Comparison of ENCODE assay signal across 23 cellular contexts in genomic region chr6:112019619-112020018, GRCh38. TPM values are rescaled to one million over a fixed set of nuclear protein-coding genes. Genes with fewer than 3 reads are reported as not detected.
DNase-seq lines count a peak whose midpoint lies in the region; ATAC-seq and TF ChIP-seq lines count a peak whose summit lies in the region.
"Had no signal": no experiment of that assay in that cellular context is flagged by ENCODE, and none has a peak within 500 bp of the region (broad histone marks: within the 10 kb centered on the region; RNA-seq: fewer than 3 reads in every experiment).

No MANE protein-coding gene starts in this region.

- H3K9ac ChIP-seq in mesenchymal stem cell (ENCODE audit: low read length) = peak overlapping the region; percentile 33

- no peak overlapping the region for H3K4me3 ChIP-seq in mesenchymal stem cell (ENCODE audit: insufficient read depth in 1 of 2, low read depth in 1 of 2, low read length in 2 of 2)
- H3K4me3 ChIP-seq in thoracic aorta = no peak overlapping the region
- H3K4me3 ChIP-seq: A549, transverse colon had no signal

- H4K8ac ChIP-seq in mesenchymal stem cell (ENCODE audit: low read length) = no peak overlapping the region

- no peak overlapping the region for H2AK5ac ChIP-seq in mesenchymal stem cell (ENCODE audit: low read length, severe bottlenecking)

- H2BK5ac ChIP-seq in mesenchymal stem cell (ENCODE audit: low read depth, low read length, poor library complexity, severe bottlenecking) = no peak overlapping the region

- H3K23ac ChIP-seq in mesenchymal stem cell (ENCODE audit: low read length in 2 of 2) = no peak overlapping the region

- H3K14ac ChIP-seq in mesenchymal stem cell (ENCODE audit: low read length in 2 of 2) = no peak overlapping the region

- WGBS in mesenchymal stem cell = 91% methylated on average over 1 of the region's 1 CpG

- peaks cover 10% of the 10 kb centered on the region for H3K9me3 Mint-ChIP-seq in activated T-cell treated with anti-CD3 and anti-CD28 coated beads, Interleukin-2, amount 50 U/mL, for 4 hours

- TF ChIP-seq CTCF in thoracic aorta (IDR thresholded peaks at IDR 0.05) = no peak

- no peak for ATAC-seq in activated T-cell treated with anti-CD3 and anti-CD28 coated beads, Interleukin-2, amount 50 U/mL, for 4 hours
- ATAC-seq in T-helper 17 cell (no peak), thoracic aorta (ENCODE audit: insufficient number of reproducible peaks, low FRiP score, low read depth) (no peak), esophagus mucosa (no peak), GM19023 (IDR thresholded peaks at IDR 0.05; ENCODE audit: unreplicated experiment) (no peak)
- ATAC-seq: A549; natural killer cell; stimulated activated memory B cell treated with anti-CD40 and anti-IgM and Interleukin-4, amounts not matched to agents 10 μg/mL and 1 μg/mL and 100 μg/mL, for 72 hours had no signal

- no peaks in the 10 kb centered on the region for H3K27me3 Mint-ChIP-seq in activated T-cell treated with anti-CD3 and anti-CD28 coated beads, Interleukin-2, amount 50 U/mL, for 4 hours (ENCODE audit: low read depth)
- H3K27me3 Mint-ChIP-seq in T-helper 17 cell = no peaks in the 10 kb centered on the region
- H3K27me3 Mint-ChIP-seq: activated naive CD8-positive, alpha-beta T cell treated with anti-CD3 and anti-CD28 coated beads, Interleukin-2, amount 10 ng/mL, durations not matched to agents 7 days and 5 days; stimulated activated memory B cell treated with anti-CD40 and anti-IgM and Interleukin-4, amounts not matched to agents 10 μg/mL and 1 μg/mL and 100 μg/mL, for 72 hours had no signal

- H3K27me3 ChIP-seq in mesenchymal stem cell (ENCODE audit: control insufficient read depth in 1 of 2, insufficient read depth in 1 of 2, low read length in 2 of 2) = no peaks in the 10 kb centered on the region
- H3K27me3 ChIP-seq in thoracic aorta (replicated peaks; ENCODE audit: insufficient read depth) = no peaks in the 10 kb centered on the region
- H3K27me3 ChIP-seq: transverse colon had no signal

- no peaks in the 10 kb centered on the region for H3K79me1 ChIP-seq in mesenchymal stem cell (replicated peaks; ENCODE audit: low read length, poor library complexity, severe bottlenecking)

- H3K4me1 Mint-ChIP-seq in activated T-cell treated with anti-CD3 and anti-CD28 coated beads, Interleukin-2, amount 50 U/mL, for 4 hours (ENCODE audit: low read depth) = peaks cover 61% of the 10 kb centered on the region
- peaks cover 22% of the 10 kb centered on the region for H3K4me1 Mint-ChIP-seq in T-helper 17 cell

- H2AFZ ChIP-seq in mesenchymal stem cell (ENCODE audit: low read depth, low read length) = no peak overlapping the region

- H3K36me3 Mint-ChIP-seq in activated T-cell treated with anti-CD3 and anti-CD28 coated beads, Interleukin-2, amount 50 U/mL, for 4 hours (ENCODE audit: insufficient read depth) = peaks cover 9% of the 10 kb centered on the region
- H3K36me3 Mint-ChIP-seq in T-helper 17 cell (ENCODE audit: low read depth) = peaks cover 2% of the 10 kb centered on the region
- H3K36me3 Mint-ChIP-seq: natural killer cell had no signal

- H3K36me3 ChIP-seq in mesenchymal stem cell (ENCODE audit: control insufficient read depth in 1 of 2, insufficient read depth in 2 of 2, low read depth in 1 of 2, low read length in 2 of 2) (no peaks in the 10 kb centered on the region), thoracic aorta (no peaks in the 10 kb centered on the region)
- H3K36me3 ChIP-seq: transverse colon had no signal

- no peak overlapping the region for H3K4me2 ChIP-seq in mesenchymal stem cell (ENCODE audit: low read length, poor library complexity, severe bottlenecking)
- H3K4me2 ChIP-seq: A549 had no signal

- H3K27ac Mint-ChIP-seq in T-helper 17 cell = peak overlapping the region; percentile 44
- H3K27ac Mint-ChIP-seq: activated naive CD8-positive, alpha-beta T cell treated with anti-CD3 and anti-CD28 coated beads, Interleukin-2, amount 10 ng/mL, durations not matched to agents 7 days and 5 days; mesothelial cell of epicardium; natural killer cell; stimulated activated memory B cell treated with anti-CD40 and anti-IgM and Interleukin-4, amounts not matched to agents 10 μg/mL and 1 μg/mL and 100 μg/mL, for 72 hours had no signal

- peak overlapping the region; percentile 30 for H3K4me3 Mint-ChIP-seq in activated T-cell treated with anti-CD3 and anti-CD28 coated beads, Interleukin-2, amount 50 U/mL, for 4 hours
- H3K4me3 Mint-ChIP-seq in T-helper 17 cell = no peak overlapping the region
- H3K4me3 Mint-ChIP-seq: activated naive CD8-positive, alpha-beta T cell treated with anti-CD3 and anti-CD28 coated beads, Interleukin-2, amount 10 ng/mL, durations not matched to agents 7 days and 5 days; mesothelial cell of epicardium; natural killer cell; stimulated activated memory B cell treated with anti-CD40 and anti-IgM and Interleukin-4, amounts not matched to agents 10 μg/mL and 1 μg/mL and 100 μg/mL, for 72 hours had no signal

- no peak for DNase-seq in activated T-cell treated with anti-CD3 and anti-CD28 coated beads, Interleukin-2, amount 50 U/mL, for 4 hours
- no peak for DNase-seq in activated T-cell treated with anti-CD3 and anti-CD28 coated beads for 4 hours
- no peak for DNase-seq in T-helper 17 cell
- no peak for DNase-seq in mesenchymal stem cell
- DNase-seq in thoracic aorta (ENCODE audit: low spot score) = no peak
- DNase-seq in activated CD4-positive, CD25-positive, alpha-beta regulatory T cell treated with anti-CD3 and anti-CD28 coated beads, Interleukin-2, amount 50 U/mL, for 72 hours = no peak
- DNase-seq: activated CD4-positive, alpha-beta T cell treated with anti-CD3 and anti-CD28 coated beads for 1 hour; activated naive CD8-positive, alpha-beta T cell treated with anti-CD3 and anti-CD28 coated beads, Interleukin-2, amount 10 ng/mL, durations not matched to agents 7 days and 5 days; Kasumi-1; natural killer cell; NCI-H1694 treated with DMSO at 0.1 percent for 48 hours; NCI-H748 treated with DMSO at 0.1 percent for 48 hours; small intestine; stimulated activated CD4-positive, alpha-beta T cell treated with anti-CD3 and anti-CD28 coated beads, Interleukin-2, amount 100 ng/mL, for 24 hours; transverse colon had no signal

- no peak overlapping the region for H3K4ac ChIP-seq in mesenchymal stem cell (ENCODE audit: low read depth in 1 of 2, low read length in 2 of 2)

- H3K4me1 ChIP-seq in mesenchymal stem cell (ENCODE audit: control insufficient read depth, insufficient read depth, low read depth, low read length) (no peaks in the 10 kb centered on the region), thoracic aorta (ENCODE audit: control insufficient read depth in 1 of 2, low read depth in 2 of 2) (peaks cover 14 to 44% of the 10 kb centered on the region in 2 donors)
- H3K4me1 ChIP-seq: A549 had no signal

- no peak overlapping the region for H4K91ac ChIP-seq in mesenchymal stem cell (ENCODE audit: low read length)

- H2BK15ac ChIP-seq in mesenchymal stem cell (ENCODE audit: low read depth, poor library complexity, severe bottlenecking) = no peak overlapping the region

- no peak overlapping the region for H2BK120ac ChIP-seq in mesenchymal stem cell (ENCODE audit: low read depth, low read length)

- peak overlapping the region; percentile 7 to 67 for H2BK12ac ChIP-seq in mesenchymal stem cell (ENCODE audit: low read length in 2 of 2)

- H3K9me3 ChIP-seq in T-helper 17 cell (ENCODE audit: control insufficient read depth, low read length, poor library complexity, severe bottlenecking) = no peaks in the 10 kb centered on the region
- H3K9me3 ChIP-seq in mesenchymal stem cell (ENCODE audit: control insufficient read depth, low read length) = peaks cover 5% of the 10 kb centered on the region
- H3K9me3 ChIP-seq in thoracic aorta = no peaks in the 10 kb centered on the region
- H3K9me3 ChIP-seq: A549, transverse colon had no signal

- H3K18ac ChIP-seq in mesenchymal stem cell (ENCODE audit: low read depth in 1 of 2, low read length in 2 of 2) = no peak overlapping the region

- no peak overlapping the region for H3K27ac ChIP-seq in mesenchymal stem cell (ENCODE audit: low read length, poor library complexity, severe bottlenecking)
- peak overlapping the region; percentile 5 to 25 for H3K27ac ChIP-seq in thoracic aorta
- H3K27ac ChIP-seq: A549 had no signal

RNA-seq across cellular contexts. Expression of gene CCN6, which starts 34.3 kb away (rescaled TPM):
- total RNA-seq in activated T-cell treated with anti-CD3 and anti-CD28 coated beads, Interleukin-2, amount 50 U/mL, for 4 hours = under 1 TPM; 0.43 to 0.90 (median 0.58) TPM
- total RNA-seq in T-helper 17 cell = not detected
- polyA plus RNA-seq in mesenchymal stem cell (2013, experiment 1 of 2) = not detected
- 0.05 TPM for polyA plus RNA-seq in mesenchymal stem cell (2013, experiment 2 of 2)
- not detected for total RNA-seq in thoracic aorta
- total RNA-seq in esophagus mucosa = not detected
- total RNA-seq: activated naive CD8-positive, alpha-beta T cell treated with anti-CD3 and anti-CD28 coated beads, Interleukin-2, amount 10 ng/mL, durations not matched to agents 7 days and 5 days; Daoy; mesothelial cell of epicardium; natural killer cell; posterior vena cava; transverse colon had no signal
- polyA plus RNA-seq: A549, BJ, small intestine had no signal
